In the genomic region with DNA sequence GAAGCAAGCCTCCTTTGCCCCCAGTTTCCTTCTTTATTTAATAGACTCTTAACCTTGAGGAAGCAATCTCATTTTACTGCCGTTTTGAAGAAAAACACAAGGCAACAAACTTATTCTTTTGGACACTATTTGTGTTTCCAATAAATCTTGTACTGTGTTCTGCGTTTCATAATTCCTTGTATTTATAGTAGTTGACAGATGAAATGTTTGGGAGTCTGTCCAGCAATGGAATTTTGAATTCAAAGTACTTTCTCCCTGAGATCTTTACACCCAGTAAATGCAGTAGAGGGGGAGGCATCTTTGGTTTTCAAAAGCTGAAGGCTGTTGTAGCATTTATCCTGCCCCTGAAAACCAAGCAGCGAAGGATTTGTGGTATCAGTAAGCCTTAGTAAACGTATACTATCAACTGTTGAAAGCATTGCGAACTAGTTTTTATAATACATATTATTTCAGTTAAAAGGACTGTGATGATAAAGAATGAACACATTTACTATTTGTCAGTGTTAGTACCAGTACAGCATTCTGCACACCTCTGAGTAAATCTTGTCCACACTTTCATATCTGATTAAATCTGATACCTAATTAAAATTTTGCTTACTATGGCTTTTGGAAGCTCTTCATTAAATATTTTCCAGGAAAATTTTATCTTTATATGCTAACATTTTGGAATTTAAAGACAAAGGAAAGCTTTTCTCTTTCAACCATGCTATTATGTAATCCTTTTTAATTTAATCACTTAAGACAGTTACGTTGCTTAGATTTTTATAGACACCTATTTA, we compare ENCODE assay signal across 8 cellular contexts.
DNase-seq lines count a peak whose midpoint lies in the region; ATAC-seq, FAIRE-seq and TF ChIP-seq lines count a peak whose summit lies in the region.

No MANE protein-coding gene starts in this region.

- H3K27ac ChIP-seq in CD4-positive, alpha-beta memory T cell (ENCODE audit: low read depth, low read length) = no peak overlapping the region
- H3K27ac ChIP-seq in RWPE2 (ENCODE audit: poor library complexity, severe bottlenecking) (peak overlapping the region; percentile 3), endothelial cell of umbilical vein (ENCODE audit: insufficient read depth, low read depth, low read length) (peak overlapping the region; percentile 87), ovary (peak overlapping the region; percentile 32 to 60)

- peaks cover 14% of the 10 kb centered on the region for H3K4me1 ChIP-seq in CD4-positive, alpha-beta memory T cell (ENCODE audit: insufficient read depth, low read length)
- peaks cover 15% of the 10 kb centered on the region for H3K4me1 ChIP-seq in RWPE2 (ENCODE audit: insufficient read depth, poor library complexity, severe bottlenecking)
- peaks cover 21% of the 10 kb centered on the region for H3K4me1 ChIP-seq in endothelial cell of umbilical vein (ENCODE audit: control insufficient read depth, extremely low read depth, insufficient read depth, low read length)
- H3K4me1 ChIP-seq in ovary (ENCODE audit: insufficient read depth) = no peaks in the 10 kb centered on the region

- no peaks in the 10 kb centered on the region for H3K27me3 ChIP-seq in CD4-positive, alpha-beta memory T cell (ENCODE audit: insufficient read depth, low read length)
- H3K27me3 ChIP-seq in RWPE2 (ENCODE audit: insufficient read depth, poor library complexity, severe bottlenecking) (no peaks in the 10 kb centered on the region), endothelial cell of umbilical vein (ENCODE audit: control insufficient read depth in 2 of 2, insufficient read depth in 2 of 2, low read length in 2 of 2) (no peaks in the 10 kb centered on the region), ovary (no peaks in the 10 kb centered on the region)

- TF ChIP-seq CTCF in RWPE2 (IDR thresholded peaks at IDR 0.05; ENCODE audit: poor library complexity, severe bottlenecking) = no peak
- TF ChIP-seq CTCF in endothelial cell of umbilical vein (IDR thresholded peaks at IDR 0.05; ENCODE audit: extremely low read depth in 1 of 2, insufficient read depth in 1 of 2, low read depth in 1 of 2, low read length in 2 of 2) = no peak
- no peak for TF ChIP-seq CTCF in ovary (IDR thresholded peaks at IDR 0.05)

- 8 to 10% (median 8%) methylated on average over 6 of the region's 6 CpGs for WGBS in ovary, 3 donors

- H4K20me1 ChIP-seq in endothelial cell of umbilical vein (replicated peaks; ENCODE audit: control insufficient read depth, extremely low read depth, insufficient read depth, low read length) = no peaks in the 10 kb centered on the region

- TF ChIP-seq EP300 in ovary (IDR thresholded peaks at IDR 0.05) = no peak

- dilution Hi-C loops in endothelial cell of umbilical vein (cut with MboI; ENCODE audit: extremely low pct_ligation_motif_present, low sequenced_read_pairs) = no loop called here

- H3K27me3 Mint-ChIP-seq in CD4-positive, alpha-beta memory T cell = no peaks in the 10 kb centered on the region

- TSS peak; percentile 80 for BruUV-seq in endothelial cell of umbilical vein (replicated peaks; lab: Mats Ljungman, UMichigan)

- DNase-seq in CD4-positive, alpha-beta memory T cell = no peak
- DNase-seq in RWPE2 (ENCODE audit: low spot score) (no peak), endothelial cell of umbilical vein (ENCODE audit: low read depth, low spot score) (no peak), ovary (no peak), UCSD-AML1 (lab: John Stamatoyannopoulos, UW; ENCODE audit: unreplicated experiment) (no peak), NCI-H187 (lab: John Stamatoyannopoulos, UW) (no peak)

- peak overlapping the region; percentile 71 to 89 (median 82) for H3K4me3 Mint-ChIP-seq in CD4-positive, alpha-beta memory T cell

- POLR2A ChIA-PET in CD4-positive, alpha-beta memory T cell (lab: Charles Lee; ENCODE audit: partially characterized antibody) = interaction anchor here (0.5 to 2.4 kb wide), 4 partner anchors 18 to 93 kb away, joined by 3 to 7 read pairs (median 4); a partner anchor contains a TSS
- POLR2A ChIA-PET in endothelial cell of umbilical vein (lab: Charles Lee) = interaction anchor here (1.1 to 1.7 kb wide), 2 partner anchors 44 to 83 kb away, joined by 3 to 7 read pairs; a partner anchor contains a TSS

- no peak for FAIRE-seq in endothelial cell of umbilical vein (lab: Jason Lieb, UNC)

- peaks cover 31 to 57% of the 10 kb centered on the region in 2 donors for H3K36me3 Mint-ChIP-seq in CD4-positive, alpha-beta memory T cell

- no peaks in the 10 kb centered on the region for H3K9me3 Mint-ChIP-seq in CD4-positive, alpha-beta memory T cell

- CTCF ChIA-PET in CD4-positive, alpha-beta memory T cell (lab: Charles Lee; ENCODE audit: partially characterized antibody) = interaction anchor here (1.1 to 1.3 kb wide), 4 partner anchors 9 to 547 kb away, joined by 3 to 5 read pairs (median 3); a partner anchor contains a TSS
- CTCF ChIA-PET in endothelial cell of umbilical vein (lab: Charles Lee) = interaction anchor here (0.9 to 3.4 kb wide), 18 partner anchors 10 to 499 kb away, joined by 3 to 33 read pairs (median 4); no protein-coding TSS in a partner anchor

- no peaks in the 10 kb centered on the region for H3K9me1 ChIP-seq in endothelial cell of umbilical vein (replicated peaks; ENCODE audit: control insufficient read depth, extremely low read depth, insufficient read depth, low read length)

- no peak overlapping the region for H3K4me3 ChIP-seq in CD4-positive, alpha-beta memory T cell (ENCODE audit: low read length in 2 of 2)
- H3K4me3 ChIP-seq in RWPE2 (ENCODE audit: severe bottlenecking) = peak overlapping the region; percentile 35
- H3K4me3 ChIP-seq in endothelial cell of umbilical vein (replicated peaks in 1 of 3; ENCODE audit: insufficient read depth in 1 of 3, low read depth in 1 of 3, low read length in 3 of 3) = peak overlapping the region; percentile 3 to 79 (median 54)
- peak overlapping the region; percentile 55 for H3K4me3 ChIP-seq in ovary

- peak overlapping the region; percentile 77 for H2AFZ ChIP-seq in endothelial cell of umbilical vein (ENCODE audit: low read depth, low read length)

- peak overlapping the region; percentile 66 to 91 (median 85) for H3K27ac Mint-ChIP-seq in CD4-positive, alpha-beta memory T cell

- H3K4me2 ChIP-seq in endothelial cell of umbilical vein (ENCODE audit: insufficient read depth, low read length) = peak overlapping the region; percentile 90

- peak overlapping the region; percentile 95 for H3K9ac ChIP-seq in endothelial cell of umbilical vein (replicated peaks; ENCODE audit: extremely low read depth, insufficient read depth, low read length)

- no peaks in the 10 kb centered on the region for H3K36me3 ChIP-seq in CD4-positive, alpha-beta memory T cell (ENCODE audit: insufficient read depth, low read length)
- H3K36me3 ChIP-seq in RWPE2 (ENCODE audit: low read depth) (no peaks in the 10 kb centered on the region), endothelial cell of umbilical vein (ENCODE audit: control insufficient read depth in 2 of 2, extremely low read depth in 1 of 2, insufficient read depth in 2 of 2, low read length in 2 of 2) (peaks cover 0 to 2% of the 10 kb centered on the region in 2 experiments), ovary (no peaks in the 10 kb centered on the region)

- peaks cover 43 to 61% (median 48%) of the 10 kb centered on the region in 4 donors for H3K4me1 Mint-ChIP-seq in CD4-positive, alpha-beta memory T cell

- intact Hi-C loops in CD4-positive, alpha-beta memory T cell (cut with micrococcal nuclease) = no loop called here
- intact Hi-C loops in endothelial cell of umbilical vein (cut with micrococcal nuclease) = no loop called here
- intact Hi-C loops in ovary (cut with DNase I) = no loop called here

- no peak for TF ChIP-seq POLR2A in endothelial cell of umbilical vein (IDR thresholded peaks at IDR 0.05; ENCODE audit: low read depth, low read length)
- no peak for TF ChIP-seq POLR2A in ovary (IDR thresholded peaks at IDR 0.05)

- ATAC-seq in RWPE2 (ENCODE audit: low read depth) (no peak), GM21825 (IDR thresholded peaks at IDR 0.05; ENCODE audit: unreplicated experiment) (no peak), GM19035 (IDR thresholded peaks at IDR 0.05; ENCODE audit: unreplicated experiment) (no peak)

- peaks cover 7% of the 10 kb centered on the region for H3K79me2 ChIP-seq in endothelial cell of umbilical vein (ENCODE audit: control insufficient read depth, insufficient read depth, low read length)

- H3K9me3 ChIP-seq in CD4-positive, alpha-beta memory T cell (ENCODE audit: control insufficient read depth in 1 of 2, low read length in 2 of 2) = no peaks in the 10 kb centered on the region
- H3K9me3 ChIP-seq in RWPE2 (ENCODE audit: severe bottlenecking) (no peaks in the 10 kb centered on the region), endothelial cell of umbilical vein (replicated peaks; ENCODE audit: control insufficient read depth, insufficient read depth, low read length) (no peaks in the 10 kb centered on the region), ovary (no peaks in the 10 kb centered on the region)

TF ChIP-seq in endothelial cell of umbilical vein, 7 proteins besides CTCF, POLR2A, EP300 and RAD21:
- TF ChIP-seq POLR2AphosphoS5 (IDR thresholded peaks at IDR 0.05; ENCODE audit: insufficient read depth, low read depth, low read length) (no peak), FOS (IDR thresholded peaks at IDR 0.05; ENCODE audit: borderline replicate concordance, insufficient read depth, low read length) (no peak), MYC (IDR thresholded peaks at IDR 0.05; ENCODE audit: low read depth, low read length) (no peak), GATA2 (IDR thresholded peaks at IDR 0.05; ENCODE audit: insufficient read depth, insufficient read length, low read depth, low read length) (no peak), EZH2 (IDR thresholded peaks at IDR 0.05; ENCODE audit: borderline replicate concordance, low read depth, low read length, severe bottlenecking) (no peak), JUN (IDR thresholded peaks at IDR 0.05; ENCODE audit: borderline replicate concordance, insufficient read depth, insufficient read length, low read depth) (no peak)
- TF ChIP-seq, protein P1, sequence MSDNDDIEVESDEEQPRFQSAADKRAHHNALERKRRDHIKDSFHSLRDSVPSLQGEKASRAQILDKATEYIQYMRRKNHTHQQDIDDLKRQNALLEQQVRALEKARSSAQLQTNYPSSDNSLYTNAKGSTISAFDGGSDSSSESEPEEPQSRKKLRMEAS (IDR thresholded peaks at IDR 0.05; ENCODE audit: insufficient read depth, insufficient read length) = no peak

Comparison
In these comparisons a context has a peak if more than half of its experiments do, and no peak if none do; other contexts are left out.
1. H3K4me3 ChIP-seq: peak in RWPE2 (single experiment), endothelial cell of umbilical vein (3 of 3) and ovary (single experiment); none in CD4-positive, alpha-beta memory T cell (0 of 2).